In genomic region chr20:49981218-49982071, GRCh38 we compare ENCODE assay signal across 12 cellular contexts. TPM values are rescaled to one million over a fixed set of nuclear protein-coding genes. Genes with fewer than 3 reads are reported as not detected.
A peak's percentile ranks its signal among the peaks of the same experiment; 100 is the strongest.
DNase-seq lines count a peak whose midpoint lies in the region; ATAC-seq and TF ChIP-seq lines count a peak whose summit lies in the region.
"Had no signal": no experiment of that assay in that cellular context is flagged by ENCODE, and none has a peak within 500 bp of the region (broad histone marks: within the 10 kb centered on the region; RNA-seq: fewer than 3 reads in every experiment).

No MANE protein-coding gene starts in this region.

- peaks cover 20% of the 10 kb centered on the region for H3K4me1 ChIP-seq in CD4-positive, alpha-beta memory T cell (ENCODE audit: insufficient read depth, low read length)
- H3K4me1 ChIP-seq in HEK293 (ENCODE audit: control insufficient read depth, insufficient read depth, low read length) (peaks cover 2% of the 10 kb centered on the region; the same call in 1 of the 2 replicates), vagina (peaks cover 48% of the 10 kb centered on the region)

- peak overlapping the region in 3 of 7 donors; percentile 2 to 64 (median 8) for H3K27ac Mint-ChIP-seq in CD4-positive, alpha-beta memory T cell
- peak overlapping the region in 2 of 5 experiments; percentile 3 to 56 for H3K27ac Mint-ChIP-seq in brain
- H3K27ac Mint-ChIP-seq in nephron = peak overlapping the region in 1 of 3 experiments; percentile 3

- peaks cover 9 to 33% (median 16%) of the 10 kb centered on the region in 4 donors for H3K4me1 Mint-ChIP-seq in CD4-positive, alpha-beta memory T cell
- H3K4me1 Mint-ChIP-seq in brain = peaks cover 60% of the 10 kb centered on the region
- peaks cover 53% of the 10 kb centered on the region for H3K4me1 Mint-ChIP-seq in nephron

- no peak for DNase-seq in CD4-positive, alpha-beta memory T cell
- DNase-seq in hypothalamus (lab: John Stamatoyannopoulos, UW) (no peak), NCI-H1048 (lab: John Stamatoyannopoulos, UW) (no peak), vagina (ENCODE audit: extremely low spot score in 2 of 2) (no peak)
- DNase-seq: cerebellar nuclear complex, NCI-H2029 treated with DMSO at 0.1 percent for 48 hours had no signal

- no peak for TF ChIP-seq POLR2A in vagina (IDR thresholded peaks at IDR 0.05)

- peak overlapping the region in 6 of 8 donors; percentile 61 to 75 (median 66) for H3K4me3 Mint-ChIP-seq in CD4-positive, alpha-beta memory T cell
- H3K4me3 Mint-ChIP-seq in brain (peak overlapping the region; percentile 50 to 75 (median 66)), nephron (peak overlapping the region; percentile 48 to 77 (median 64))

- H3K9me3 Mint-ChIP-seq in CD4-positive, alpha-beta memory T cell = no peaks in the 10 kb centered on the region
- H3K9me3 Mint-ChIP-seq in brain = peaks cover 0 to 3% (median 0%) of the 10 kb centered on the region in 5 experiments
- H3K9me3 Mint-ChIP-seq in nephron = no peaks in the 10 kb centered on the region
- H3K9me3 Mint-ChIP-seq: activated T-helper 1 cell treated with anti-CD3 and anti-CD28 coated beads, Interleukin-12 subunit alpha, Interleukin-12 subunit beta, Interleukin-2, Interleukin-4 antibody, amounts not matched to agents 30 ng/mL and 10 ng/mL and 1 ng/mL, durations not matched to agents 14 hours and 24 hours and 36 hours had no signal

- no peak for ATAC-seq in GM21528 (IDR thresholded peaks at IDR 0.05; ENCODE audit: low FRiP score, unreplicated experiment)

- intact Hi-C loops in CD4-positive, alpha-beta memory T cell (cut with micrococcal nuclease) = loop anchor here (5.0 kb wide), 1 partner anchor 106 kb away; no protein-coding TSS in a partner anchor
- intact Hi-C loops in vagina (cut with DNase I) = loop anchor here (5.0 kb wide), 1 partner anchor 366 kb away; no protein-coding TSS in a partner anchor

- no peak for TF ChIP-seq CTCF in HEK293 (tag by site-specific recombination; IDR thresholded peaks at IDR 0.05)
- no peak for TF ChIP-seq CTCF in brain (conservative IDR thresholded peaks at IDR 0.05)
- TF ChIP-seq CTCF in nephron (IDR thresholded peaks at IDR 0.05; ENCODE audit: unreplicated experiment in 3 of 3) = no peak
- TF ChIP-seq CTCF in vagina (IDR thresholded peaks at IDR 0.05) = no peak

- POLR2A ChIA-PET in CD4-positive, alpha-beta memory T cell (lab: Charles Lee; ENCODE audit: partially characterized antibody) = interaction anchor here (1.1 to 1.5 kb wide), 4 partner anchors 16 to 210 kb away, joined by 3 to 5 read pairs (median 3); no protein-coding TSS in a partner anchor
- POLR2A ChIA-PET in HEK293 (lab: Yijun Ruan, JAX) = interaction anchor here (0.6 to 1.4 kb wide), 2 partner anchors 26 to 90 kb away, joined by 7 to 8 read pairs; no protein-coding TSS in a partner anchor

- H3K36me3 ChIP-seq in CD4-positive, alpha-beta memory T cell (ENCODE audit: insufficient read depth, low read length) = no peaks in the 10 kb centered on the region
- peaks cover 0 to 20% of the 10 kb centered on the region in 2 experiments; a peak in 1 of 3 replicates for H3K36me3 ChIP-seq in HEK293 (ENCODE audit: control insufficient read depth in 2 of 2, insufficient read depth in 1 of 2, low read length in 2 of 2)
- H3K36me3 ChIP-seq in vagina = no peaks in the 10 kb centered on the region

- no peaks in the 10 kb centered on the region for H3K9me3 ChIP-seq in CD4-positive, alpha-beta memory T cell (ENCODE audit: control insufficient read depth in 1 of 2, low read length in 2 of 2)
- H3K9me3 ChIP-seq in HEK293 (ENCODE audit: control insufficient read depth, insufficient read depth, low read depth, low read length) (no peaks in the 10 kb centered on the region), vagina (no peaks in the 10 kb centered on the region)

- H3K4me3 ChIP-seq in CD4-positive, alpha-beta memory T cell (ENCODE audit: low read length in 2 of 2) = no peak overlapping the region
- no peak overlapping the region for H3K4me3 ChIP-seq in HEK293 (ENCODE audit: low read depth, low read length)
- no peak overlapping the region for H3K4me3 ChIP-seq in vagina

- no peak overlapping the region for H3K27ac ChIP-seq in CD4-positive, alpha-beta memory T cell (ENCODE audit: low read depth, low read length)
- H3K27ac ChIP-seq in HEK293 (ENCODE audit: extremely low read depth, low read depth, low read length) (no peak overlapping the region), vagina (no peak overlapping the region)

- no peaks in the 10 kb centered on the region for H3K27me3 ChIP-seq in CD4-positive, alpha-beta memory T cell (ENCODE audit: insufficient read depth, low read length)
- H3K27me3 ChIP-seq in vagina = no peaks in the 10 kb centered on the region

- peaks cover 0 to 2% of the 10 kb centered on the region in 2 donors for H3K27me3 Mint-ChIP-seq in CD4-positive, alpha-beta memory T cell
- H3K27me3 Mint-ChIP-seq in brain = peaks cover 32% of the 10 kb centered on the region
- peaks cover 32% of the 10 kb centered on the region for H3K27me3 Mint-ChIP-seq in nephron (ENCODE audit: low read depth)

- H3K36me3 Mint-ChIP-seq in CD4-positive, alpha-beta memory T cell = no peaks in the 10 kb centered on the region
- H3K36me3 Mint-ChIP-seq in brain (no peaks in the 10 kb centered on the region), nephron (ENCODE audit: low read depth) (peaks cover 21% of the 10 kb centered on the region)

- CTCF ChIA-PET in CD4-positive, alpha-beta memory T cell (lab: Charles Lee; ENCODE audit: partially characterized antibody) = interaction anchor here (0.7 to 18.5 kb wide), 10 partner anchors 9 to 203 kb away, joined by 3 to 265 read pairs (median 4); no protein-coding TSS in a partner anchor
- CTCF ChIA-PET in HEK293 (lab: Yijun Ruan, JAX) = interaction anchor here (0.5 to 8.3 kb wide), 9 partner anchors 16 to 635 kb away, joined by 3 to 220 read pairs (median 5); partner anchors contain the start of gene PEDS1

TF ChIP-seq in HEK293, 187 proteins besides CTCF, POLR2A, EP300 and RAD21:
- TF ChIP-seq ZSCAN30 (tag by site-specific recombination; IDR thresholded peaks at IDR 0.05) (no peak), ZNF23 (tag by site-specific recombination; IDR thresholded peaks at IDR 0.05; ENCODE audit: borderline replicate concordance) (no peak), ZNF16 (tag by site-specific recombination; IDR thresholded peaks at IDR 0.05; ENCODE audit: low read depth) (0 out of 2 replicates have a peak, but pooled peaks have one; percentile 18)

RNA-seq across cellular contexts. Expression of gene SNAI1, which starts 1.3 kb away (rescaled TPM):
- total RNA-seq in CD4-positive, alpha-beta memory T cell = under 1 TPM; 0.19 to 0.44 TPM
- polyA plus RNA-seq in CD4-positive, alpha-beta memory T cell = under 1 TPM; 0.17 to 0.60 TPM
- 6.0 TPM for polyA plus RNA-seq in brain (ENCODE audit: insufficient read depth, low read depth, low replicate concordance)
- total RNA-seq in vagina = 19.9 TPM
- total RNA-seq: kidney epithelial cell had no signal

RNA-seq across cellular contexts. Expression of gene RNF114, which starts 45.2 kb away (rescaled TPM):
- total RNA-seq in CD4-positive, alpha-beta memory T cell = 100 to 1,000 TPM in 1 of 2 experiments, 10 to 100 TPM in 1; 96.3 to 101 TPM
- 100 to 1,000 TPM; 107 to 177 TPM for polyA plus RNA-seq in CD4-positive, alpha-beta memory T cell
- 82.0 TPM for polyA plus RNA-seq in brain (ENCODE audit: insufficient read depth, low read depth, low replicate concordance)
- total RNA-seq in vagina = 153 TPM

Comparison
In these comparisons a context has a peak if more than half of its experiments do, and no peak if none do; other contexts are left out.
1. RNA of gene SNAI1, which starts 1.3 kb away (total RNA-seq): 19.9 TPM in vagina (single experiment); 0.19 to 0.44 TPM in CD4-positive, alpha-beta memory T cell; every median in the first group is over 10 times any median in the second.
2. Peak in every context shown above with its lines, with median percentiles within 50 percentile points of each other: H3K4me3 Mint-ChIP-seq.